1 cellular context compared by ENCODE assay signal in the genomic region with DNA sequence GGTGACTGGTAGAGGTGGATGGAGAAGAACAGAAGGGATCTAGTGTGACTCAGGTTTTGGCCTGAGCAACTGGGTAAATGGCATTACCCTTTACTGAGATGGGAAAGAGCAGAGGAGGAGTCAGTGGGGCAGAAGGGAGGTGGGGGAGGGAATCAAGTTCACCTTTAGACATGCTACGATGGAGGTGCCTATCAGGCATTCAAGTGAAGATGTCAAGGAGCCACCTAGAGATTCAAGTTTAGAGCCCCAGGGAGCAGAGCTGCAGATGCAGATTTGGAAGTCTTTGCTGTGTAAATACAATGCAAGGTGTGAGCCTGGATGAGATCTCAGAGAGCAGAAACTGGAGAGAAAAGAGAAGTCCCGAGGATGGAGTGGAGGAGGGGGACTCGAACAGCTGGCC.
TF ChIP-seq lines count a peak whose summit lies in the region.

No MANE protein-coding gene starts in this region.

TF ChIP-seq in H1, 55 proteins besides CTCF, POLR2A, EP300 and RAD21:
- TF ChIP-seq POLR2AphosphoS5 (IDR thresholded peaks at IDR 0.05; ENCODE audit: low read depth, low read length): peak; percentile 60
- TF ChIP-seq CREB1 (IDR thresholded peaks at IDR 0.05): no peak
TF ChIP-seq in H1: peak in this region for 1.
